ENCODE assay signal across 8 cellular contexts in the genomic region with DNA sequence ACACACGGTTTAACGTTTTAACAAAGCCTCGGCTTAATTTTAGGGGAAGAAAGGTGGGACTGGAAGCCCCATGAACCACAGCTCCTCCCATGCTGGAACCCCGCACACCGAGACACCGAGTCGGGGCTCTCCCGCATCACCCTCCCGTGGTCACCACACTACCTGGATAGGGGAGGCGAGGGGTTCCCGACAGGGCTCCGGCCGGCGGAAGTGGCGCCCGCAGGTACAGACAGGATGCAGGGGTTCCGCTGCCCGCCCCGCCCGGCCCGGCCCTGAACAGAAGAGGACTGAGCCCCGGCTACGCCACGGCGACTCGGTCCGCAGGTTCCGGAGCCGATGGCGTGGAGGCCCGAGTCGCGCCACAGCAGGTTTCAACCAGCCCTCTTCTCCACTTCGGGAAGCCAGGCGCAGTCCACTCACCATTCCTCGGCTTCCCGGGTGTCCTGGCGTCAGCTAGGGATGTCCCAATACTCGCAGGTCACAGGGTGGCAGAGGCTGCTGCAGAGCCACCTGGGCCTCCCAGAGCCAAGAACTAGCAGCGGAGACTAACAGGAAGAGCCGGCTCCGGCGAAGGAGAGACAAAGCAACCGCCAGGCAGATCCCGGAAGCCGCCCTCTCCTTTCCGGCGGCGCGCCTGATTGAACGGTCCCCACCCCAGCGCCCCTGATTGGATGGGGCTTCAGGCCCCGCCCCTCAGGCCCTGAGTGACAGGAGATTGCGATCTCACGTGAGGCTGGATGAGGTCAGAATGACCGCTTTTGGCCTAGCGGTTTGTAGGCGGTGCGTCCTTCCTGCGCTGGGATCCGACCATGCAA. TPM values are rescaled to one million over a fixed set of nuclear protein-coding genes. Genes with fewer than 3 reads are reported as not detected.
DNase-seq lines count a peak whose midpoint lies in the region; ATAC-seq, FAIRE-seq and TF ChIP-seq lines count a peak whose summit lies in the region.

A gene (minus strand): TSS at position 580 of the 815 bp plus-strand sequence. CDS start 157 bp downstream, at position 423.

- peaks cover 46% of the 10 kb centered on the region for H3K9me3 Mint-ChIP-seq in neural progenitor cell

- peak; percentile 99 for ATAC-seq in foreskin keratinocyte

- H3K9me3 ChIP-seq in MM.1S (replicated peaks; ENCODE audit: insufficient read depth, low read length), result 0 out of 2 replicates have a peak, but pooled peaks cover 6% of the 10 kb centered on the region
- H3K9me3 ChIP-seq in neural progenitor cell (ENCODE audit: low read depth), result peaks cover 9% of the 10 kb centered on the region
- no peaks in the 10 kb centered on the region for H3K9me3 ChIP-seq in stomach smooth muscle (ENCODE audit: control insufficient read depth in 2 of 2, low read length in 2 of 2)

- peak within 1 kb of the TSS; percentile 71 for H3K4me2 ChIP-seq in MM.1S (ENCODE audit: low read depth, low read length)
- peak within 1 kb of the TSS; percentile 81 for H3K4me2 ChIP-seq in neural progenitor cell

- H3F3A ChIP-seq in MM.1S (ENCODE audit: insufficient read depth, low read length) (peaks cover 12% of the 10 kb centered on the region), neural progenitor cell (ENCODE audit: low read depth) (peaks cover 6% of the 10 kb centered on the region)

- peaks cover 5% of the 10 kb centered on the region for H3K4me1 Mint-ChIP-seq in neural progenitor cell

- no peaks in the 10 kb centered on the region for H4K20me1 ChIP-seq in MM.1S (ENCODE audit: insufficient read depth, low read length)
- H4K20me1 ChIP-seq in neural progenitor cell (ENCODE audit: low read depth), result peaks cover 9% of the 10 kb centered on the region

- H3K4me3 Mint-ChIP-seq in neural progenitor cell, result peak within 1 kb of the TSS; percentile 86

- peaks cover 20% of the 10 kb centered on the region for H3K79me2 ChIP-seq in MM.1S (ENCODE audit: low read length)
- H3K79me2 ChIP-seq in neural progenitor cell (ENCODE audit: low read depth), result peaks cover 41% of the 10 kb centered on the region

- FAIRE-seq in G401.6 (lab: Jason Lieb, UNC), result peak; percentile 92

- peak within 1 kb of the TSS; percentile 50 for H3K27ac Mint-ChIP-seq in neural progenitor cell

- H3K36me3 ChIP-seq in MM.1S (replicated peaks; ENCODE audit: insufficient read depth, low read length) (peaks cover 22% of the 10 kb centered on the region), neural progenitor cell (peaks cover 30% of the 10 kb centered on the region), stomach smooth muscle (ENCODE audit: control insufficient read depth in 2 of 2, insufficient read depth in 2 of 2, low read length in 2 of 2) (peaks cover 12 to 17% of the 10 kb centered on the region in 2 donors)

- H3K9ac ChIP-seq in MM.1S (ENCODE audit: low read length), result peak within 1 kb of the TSS; percentile 76
- peak within 1 kb of the TSS; percentile 83 for H3K9ac ChIP-seq in neural progenitor cell
- H3K9ac ChIP-seq in stomach smooth muscle (ENCODE audit: low read length in 2 of 2), result peak within 1 kb of the TSS; percentile 88 to 91

- DNase-seq in HCEC 1CT (peak; percentile 83), MM.1S (peak; percentile 98), SHP77 treated with DMSO at 0.1 percent for 48 hours (lab: John Stamatoyannopoulos, UW) (peak; percentile 92), activated gamma-delta T cell (lab: John Stamatoyannopoulos, UW) (peak; percentile 76), foreskin keratinocyte (peak; percentile 84 to 90), neural progenitor cell (ENCODE audit: low spot score) (peak; percentile 99)

- peaks cover 40% of the 10 kb centered on the region for H3K36me3 Mint-ChIP-seq in neural progenitor cell

- peak within 1 kb of the TSS; percentile 97 for H3K4me3 ChIP-seq in MM.1S (ENCODE audit: low read length)
- peak within 1 kb of the TSS; percentile 83 for H3K4me3 ChIP-seq in neural progenitor cell
- peak within 1 kb of the TSS; percentile 91 to 98 for H3K4me3 ChIP-seq in stomach smooth muscle (ENCODE audit: low read length in 2 of 2)

- H3K27ac ChIP-seq in MM.1S (ENCODE audit: low read length) (peak within 1 kb of the TSS; percentile 79), foreskin keratinocyte (peak within 1 kb of the TSS; percentile 47), neural progenitor cell (peak within 1 kb of the TSS; percentile 95), stomach smooth muscle (ENCODE audit: low read length) (peak within 1 kb of the TSS; percentile 53)

- peaks cover 16% of the 10 kb centered on the region for H3K27me3 Mint-ChIP-seq in neural progenitor cell (ENCODE audit: insufficient read depth, low read depth)

- H3K9me2 ChIP-seq in MM.1S (replicated peaks; ENCODE audit: insufficient read depth, low read length), result no peaks in the 10 kb centered on the region

- TF ChIP-seq CTCF in MM.1S (IDR thresholded peaks at IDR 0.05; ENCODE audit: low read length), result no peak
- no peak for TF ChIP-seq CTCF in foreskin keratinocyte (conservative IDR thresholded peaks at IDR 0.05)
- no peak for TF ChIP-seq CTCF in neural progenitor cell (IDR thresholded peaks at IDR 0.05)

- H3K4me1 ChIP-seq in MM.1S (ENCODE audit: low read length), result no peaks in the 10 kb centered on the region
- H3K4me1 ChIP-seq in foreskin keratinocyte, result peaks cover 9% of the 10 kb centered on the region
- no peaks in the 10 kb centered on the region for H3K4me1 ChIP-seq in neural progenitor cell
- H3K4me1 ChIP-seq in stomach smooth muscle (ENCODE audit: control insufficient read depth, insufficient read depth, low read length), result peaks cover 11% of the 10 kb centered on the region

- H2AFZ ChIP-seq in MM.1S (ENCODE audit: low read length) (peak within 1 kb of the TSS; percentile 93), neural progenitor cell (replicated peaks) (peak within 1 kb of the TSS; percentile 53)

- H3K27me3 ChIP-seq in MM.1S (replicated peaks; ENCODE audit: insufficient read depth, low read length), result peaks cover 10% of the 10 kb centered on the region; the same call in 1 of the 2 replicates
- H3K27me3 ChIP-seq in foreskin keratinocyte, result no peaks in the 10 kb centered on the region
- H3K27me3 ChIP-seq in neural progenitor cell, result peaks cover 3% of the 10 kb centered on the region
- no peaks in the 10 kb centered on the region for H3K27me3 ChIP-seq in stomach smooth muscle (ENCODE audit: control insufficient read depth in 1 of 2, insufficient read depth in 2 of 2, low read length in 2 of 2)

RNA-seq across cellular contexts. Expression of the gene that starts here (rescaled TPM):
- total RNA-seq in foreskin keratinocyte, result 7.4 and 8.0 TPM in 2 replicates
- polyA plus RNA-seq in foreskin keratinocyte, result 1.5 and 2.0 TPM in 2 replicates
- total RNA-seq in neural progenitor cell (ENCODE audit: low replicate concordance), result 23.2 and 28.1 TPM in 2 replicates

Comparison
In these comparisons a context has a peak if more than half of its experiments do, and no peak if none do; other contexts are left out.
1. Peak in every context shown above with its lines: DNase-seq, ATAC-seq, H3K4me3 ChIP-seq and H3K27ac ChIP-seq.